ENCODE assay signal across 1 cellular context in the genomic region with DNA sequence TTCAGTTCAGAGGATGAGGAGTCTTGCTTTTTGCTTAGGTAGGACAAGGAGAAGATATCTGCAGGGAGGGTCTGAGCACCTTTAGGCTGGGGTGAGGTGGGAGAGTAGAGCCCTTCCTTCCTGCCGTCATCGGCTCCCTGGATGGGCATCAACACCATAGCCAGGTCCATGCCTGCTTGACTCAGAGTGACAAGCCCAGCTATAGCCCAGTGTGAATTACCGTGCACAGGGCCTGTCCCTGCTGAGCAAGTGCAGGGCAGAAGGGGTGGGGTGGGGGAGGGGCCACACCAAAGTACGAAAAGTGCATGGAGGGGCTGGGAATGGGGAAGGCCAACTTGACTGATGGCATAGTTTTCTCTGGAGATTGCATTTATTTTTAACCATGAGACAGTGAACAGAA.
TF ChIP-seq lines count a peak whose summit lies in the region.

No MANE protein-coding gene starts in this region.

TF ChIP-seq in GM23338, 12 proteins besides CTCF, POLR2A, EP300 and RAD21 (continued from another document):
- TF ChIP-seq, protein P1, sequence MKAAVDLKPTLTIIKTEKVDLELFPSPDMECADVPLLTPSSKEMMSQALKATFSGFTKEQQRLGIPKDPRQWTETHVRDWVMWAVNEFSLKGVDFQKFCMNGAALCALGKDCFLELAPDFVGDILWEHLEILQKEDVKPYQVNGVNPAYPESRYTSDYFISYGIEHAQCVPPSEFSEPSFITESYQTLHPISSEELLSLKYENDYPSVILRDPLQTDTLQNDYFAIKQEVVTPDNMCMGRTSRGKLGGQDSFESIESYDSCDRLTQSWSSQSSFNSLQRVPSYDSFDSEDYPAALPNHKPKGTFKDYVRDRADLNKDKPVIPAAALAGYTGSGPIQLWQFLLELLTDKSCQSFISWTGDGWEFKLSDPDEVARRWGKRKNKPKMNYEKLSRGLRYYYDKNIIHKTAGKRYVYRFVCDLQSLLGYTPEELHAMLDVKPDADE (IDR thresholded peaks at IDR 0.05), result no peak
